In the genomic region with DNA sequence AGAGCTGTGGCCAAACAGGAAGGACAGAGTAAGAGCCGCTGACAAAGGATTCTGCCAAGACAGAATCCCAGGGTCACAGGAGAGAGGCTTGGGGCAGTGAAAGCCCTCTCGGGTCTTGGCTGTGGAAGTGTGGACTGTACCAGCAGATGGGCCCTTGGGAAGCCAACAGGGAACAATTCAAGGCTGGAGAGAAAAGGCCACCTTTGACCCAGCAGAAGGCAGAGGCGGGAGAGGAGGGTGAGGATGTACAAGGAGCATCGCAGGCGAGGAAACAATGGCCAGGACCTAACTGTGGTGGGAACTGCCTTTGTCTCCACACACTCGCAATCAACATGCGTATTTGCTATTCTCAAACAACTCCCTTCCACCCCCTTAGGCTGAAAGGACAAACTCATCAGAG, we compare ENCODE assay signal across 14 cellular contexts. TPM values are rescaled to one million over a fixed set of nuclear protein-coding genes. Genes with fewer than 3 reads are reported as not detected.
DNase-seq lines count a peak whose midpoint lies in the region; ATAC-seq, FAIRE-seq and TF ChIP-seq lines count a peak whose summit lies in the region.
"Had no signal": no experiment of that assay in that cellular context is flagged by ENCODE, and none has a peak within 500 bp of the region (broad histone marks: within the 10 kb centered on the region; RNA-seq: fewer than 3 reads in every experiment).

No MANE protein-coding gene starts in this region.

- DNase-seq in Calu3 (no peak), PC-3 (no peak), H1 (ENCODE audit: low read depth in 1 of 2, low spot score in 2 of 2) (no peak), neural progenitor cell (ENCODE audit: low spot score) (no peak), HuH-7 (ENCODE audit: low spot score) (no peak), GDM1 (lab: John Stamatoyannopoulos, UW) (no peak)
- DNase-seq: HCEC 1CT, islet precursor cell had no signal

- H4K20me1 ChIP-seq in PC-3 (ENCODE audit: low read length) (no peaks in the 10 kb centered on the region), H1 (replicated peaks in 1 of 2; ENCODE audit: control insufficient read depth in 1 of 2, insufficient read depth in 2 of 2, low read length in 2 of 2) (peaks cover 18 to 28% of the 10 kb centered on the region in 2 experiments), neural progenitor cell (ENCODE audit: low read depth) (peaks cover 43% of the 10 kb centered on the region)

- H3K9ac ChIP-seq in PC-3 (ENCODE audit: low read length), result no peak overlapping the region
- H3K9ac ChIP-seq in H1 (replicated peaks in 1 of 4; ENCODE audit: extremely low read depth in 1 of 4, low read depth in 3 of 4, low read length in 3 of 4), result peak overlapping the region in 1 of 4 experiments; percentile 10; a peak in 1 of 7 replicates
- no peak overlapping the region for H3K9ac ChIP-seq in neural progenitor cell

- no peak overlapping the region for H3K18ac ChIP-seq in H1 (ENCODE audit: extremely low read depth, low read length)

- H3K4me2 ChIP-seq in PC-3 (ENCODE audit: low read length) (no peak overlapping the region), H1 (ENCODE audit: insufficient read depth in 1 of 2, low read depth in 2 of 2, low read length in 2 of 2) (no peak overlapping the region), neural progenitor cell (no peak overlapping the region)

- no peak overlapping the region for H2BK20ac ChIP-seq in H1 (ENCODE audit: low read length)

- H3K56ac ChIP-seq in H1 (replicated peaks; ENCODE audit: insufficient read length, low read depth, low read length), result no peak overlapping the region

- peaks cover 28% of the 10 kb centered on the region for H3K4me1 ChIP-seq in PC-3 (ENCODE audit: insufficient read depth, low read length)
- peaks cover 0 to 22% (median 8%) of the 10 kb centered on the region in 4 experiments; a peak in 6 of 7 replicates for H3K4me1 ChIP-seq in H1 (replicated peaks in 1 of 4; ENCODE audit: control insufficient read depth in 3 of 4, insufficient read depth in 4 of 4, low read length in 3 of 4)
- no peaks in the 10 kb centered on the region for H3K4me1 ChIP-seq in neural progenitor cell

- CTCF ChIA-PET in Calu3 (lab: Charles Lee), result no interaction called here
- CTCF ChIA-PET in PC-3 (lab: Charles Lee), result interaction anchor here (0.6 kb wide), 1 partner anchor 155 kb away, joined by 3 read pairs; no protein-coding TSS in a partner anchor
- CTCF ChIA-PET in H1 (lab: Charles Lee; ENCODE audit: partially characterized antibody), result interaction anchor here (0.6 to 8.8 kb wide), 6 partner anchors 14 to 52 kb away, joined by 3 to 90 read pairs (median 4); partner anchors contain the start of gene CARHSP1

- H3K27ac Mint-ChIP-seq in Calu3 (ENCODE audit: unreplicated experiment) (peak overlapping the region; percentile 65), neural progenitor cell (no peak overlapping the region)
- H3K27ac Mint-ChIP-seq: stimulated activated memory B cell treated with anti-CD40 and anti-IgM and Interleukin-4, amounts not matched to agents 10 μg/mL and 1 μg/mL and 100 μg/mL, for 72 hours had no signal

- H3K9me2 ChIP-seq in PC-3 (replicated peaks; ENCODE audit: low read length), result no peaks in the 10 kb centered on the region

- no peak for ATAC-seq in PC-3
- ATAC-seq in HG03039 (IDR thresholded peaks at IDR 0.05; ENCODE audit: unreplicated experiment), result no peak
- ATAC-seq in GM21825 (IDR thresholded peaks at IDR 0.05; ENCODE audit: unreplicated experiment), result no peak
- ATAC-seq: stimulated activated memory B cell treated with anti-CD40 and anti-IgM and Interleukin-4, amounts not matched to agents 10 μg/mL and 1 μg/mL and 100 μg/mL, for 72 hours had no signal

- 86% methylated on average over 7 of the region's 7 CpGs; no CpG with 5 or more reads in 1 of the 2 experiments for WGBS in H1 (ENCODE audit: extremely low coverage in 1 of 2, insufficient coverage in 1 of 2, insufficient read length in 1 of 2, insufficient replicate concordance in 2 of 2, low coverage in 1 of 2, low lambda C conversion rate in 2 of 2, missing lambda C conversion rate in 1 of 2), 2 experiments

- H3K23ac ChIP-seq in H1 (ENCODE audit: insufficient read length), result no peak overlapping the region

- no peak overlapping the region for H2BK12ac ChIP-seq in H1 (ENCODE audit: low read depth, low read length)

- H3K27me3 ChIP-seq in PC-3 (ENCODE audit: low read length), result no peaks in the 10 kb centered on the region
- no peaks in the 10 kb centered on the region for H3K27me3 ChIP-seq in H1 (replicated peaks in 1 of 4; ENCODE audit: control insufficient read depth in 3 of 4, extremely low read depth in 1 of 4, insufficient read depth in 3 of 4, low read length in 3 of 4)
- H3K27me3 ChIP-seq in neural progenitor cell, result no peaks in the 10 kb centered on the region

- H3K36me3 Mint-ChIP-seq in Calu3 (ENCODE audit: insufficient read depth, unreplicated experiment) (peaks cover 87% of the 10 kb centered on the region), neural progenitor cell (peaks cover 38% of the 10 kb centered on the region)

- H4K91ac ChIP-seq in H1 (replicated peaks; ENCODE audit: insufficient read length, low read length), result no peak overlapping the region

- peaks cover 7% of the 10 kb centered on the region for H3K79me1 ChIP-seq in H1 (ENCODE audit: low read depth, low read length)

- H3F3A ChIP-seq in PC-3 (ENCODE audit: low read length, unreplicated experiment) (peaks cover 5% of the 10 kb centered on the region), neural progenitor cell (ENCODE audit: low read depth) (peaks cover 19% of the 10 kb centered on the region)

- no peak overlapping the region for H2BK120ac ChIP-seq in H1 (replicated peaks; ENCODE audit: low read depth, low read length)

- no TSS peak for BruUV-seq in Calu3 (replicated peaks; lab: Mats Ljungman, UMichigan)
- BruUV-seq in PC-3 (replicated peaks; lab: Mats Ljungman, UMichigan), result TSS peak; percentile 2

- POLR2A ChIA-PET in PC-3 (lab: Charles Lee; ENCODE audit: unreplicated experiment), result no interaction called here
- POLR2A ChIA-PET in H1 (lab: Charles Lee; ENCODE audit: partially characterized antibody), result interaction anchor here (1.4 to 24.4 kb wide), 4 partner anchors 15 to 37 kb away, joined by 3 to 456 read pairs (median 9); partner anchors contain the start of genes CARHSP1 and LITAFD

- no peak overlapping the region for H2AK5ac ChIP-seq in H1 (ENCODE audit: low read depth, low read length)

- H3K23me2 ChIP-seq in H1 (ENCODE audit: low read depth, low read length), result no peaks in the 10 kb centered on the region

- no peak overlapping the region for H2BK15ac ChIP-seq in H1 (ENCODE audit: low read length)

- intact Hi-C loops in Calu3 (cut with micrococcal nuclease; ENCODE audit: unreplicated experiment) (no loop called here), PC-3 (cut with micrococcal nuclease) (no loop called here)

- H3K27me3 Mint-ChIP-seq in Calu3 (ENCODE audit: unreplicated experiment), result no peaks in the 10 kb centered on the region
- peaks cover 8% of the 10 kb centered on the region for H3K27me3 Mint-ChIP-seq in neural progenitor cell (ENCODE audit: insufficient read depth, low read depth)
- H3K27me3 Mint-ChIP-seq: stimulated activated memory B cell treated with anti-CD40 and anti-IgM and Interleukin-4, amounts not matched to agents 10 μg/mL and 1 μg/mL and 100 μg/mL, for 72 hours had no signal

- no peak for TF ChIP-seq RAD21 in H1 (IDR thresholded peaks at IDR 0.05 in 1 of 2, conservative IDR thresholded peaks at IDR 0.05 in 1 of 2; ENCODE audit: low read depth in 2 of 2, low read length in 2 of 2)

- H3K9me3 ChIP-seq in PC-3 (ENCODE audit: low read length) (no peaks in the 10 kb centered on the region), H1 (ENCODE audit: insufficient read depth in 2 of 2, low read depth in 1 of 2, low read length in 1 of 2) (no peaks in the 10 kb centered on the region), neural progenitor cell (ENCODE audit: low read depth) (no peaks in the 10 kb centered on the region)

- no peak overlapping the region for H3K14ac ChIP-seq in H1 (ENCODE audit: insufficient read length)

- no peak overlapping the region for H4K5ac ChIP-seq in H1 (ENCODE audit: insufficient read length, low read depth, low read length)

- no peak for TF ChIP-seq CTCF in Calu3 (IDR thresholded peaks at IDR 0.05; ENCODE audit: unreplicated experiment)
- no peak for TF ChIP-seq CTCF in PC-3 (conservative IDR thresholded peaks at IDR 0.05; ENCODE audit: low read depth, low read length)
- no peak for TF ChIP-seq CTCF in H1 (IDR thresholded peaks at IDR 0.05; ENCODE audit: control extremely low read depth in 1 of 3, insufficient read depth in 1 of 3, low read depth in 1 of 3, low read length in 3 of 3)
- no peak for TF ChIP-seq CTCF in neural progenitor cell (IDR thresholded peaks at IDR 0.05)

- TF ChIP-seq POLR2A in H1 (IDR thresholded peaks at IDR 0.05; ENCODE audit: control extremely low read depth in 1 of 2, low read depth in 2 of 2, low read length in 2 of 2), result peak in 1 of 2 experiments; percentile 9; a peak in 1 of 3 replicates

- no peak overlapping the region for H3K4me3 Mint-ChIP-seq in Calu3 (ENCODE audit: low read depth, unreplicated experiment)
- H3K4me3 Mint-ChIP-seq in neural progenitor cell, result no peak overlapping the region
- H3K4me3 Mint-ChIP-seq: stimulated activated memory B cell treated with anti-CD40 and anti-IgM and Interleukin-4, amounts not matched to agents 10 μg/mL and 1 μg/mL and 100 μg/mL, for 72 hours had no signal

- no peak overlapping the region for H2AFZ ChIP-seq in PC-3 (ENCODE audit: low read length)
- H2AFZ ChIP-seq in H1 (ENCODE audit: low read length), result no peak overlapping the region
- no peak overlapping the region for H2AFZ ChIP-seq in neural progenitor cell (replicated peaks)

- H3K4me3 ChIP-seq in PC-3 (ENCODE audit: low read length) (no peak overlapping the region), H1 (ENCODE audit: extremely low read depth in 1 of 4, insufficient read depth in 2 of 4, low read depth in 3 of 4, low read length in 4 of 4) (no peak overlapping the region), neural progenitor cell (no peak overlapping the region)

- H4K8ac ChIP-seq in H1 (ENCODE audit: extremely low read depth, insufficient read depth, low read length), result no peak overlapping the region

- FAIRE-seq in H1 (lab: Jason Lieb, UNC), result no peak
- FAIRE-seq: D721Med, RCC 7860 had no signal

- H3K27ac ChIP-seq in PC-3 (ENCODE audit: low read length) (no peak overlapping the region), H1 (ENCODE audit: low read depth, low read length) (no peak overlapping the region), neural progenitor cell (peak overlapping the region; percentile 70)

- H3K79me2 ChIP-seq in PC-3 (ENCODE audit: low read length), result no peaks in the 10 kb centered on the region
- peaks cover 0 to 5% of the 10 kb centered on the region in 2 experiments; a peak in 1 of 4 replicates for H3K79me2 ChIP-seq in H1 (ENCODE audit: control insufficient read depth in 1 of 2, insufficient read depth in 2 of 2, low read length in 2 of 2)
- peaks cover 4% of the 10 kb centered on the region for H3K79me2 ChIP-seq in neural progenitor cell (ENCODE audit: low read depth)

- no peaks in the 10 kb centered on the region for H3K9me3 Mint-ChIP-seq in Calu3 (ENCODE audit: low read depth, unreplicated experiment)
- no peaks in the 10 kb centered on the region for H3K9me3 Mint-ChIP-seq in neural progenitor cell
- H3K9me3 Mint-ChIP-seq: stimulated activated memory B cell treated with anti-CD40 and anti-IgM and Interleukin-4, amounts not matched to agents 10 μg/mL and 1 μg/mL and 100 μg/mL, for 72 hours had no signal

- H3K36me3 ChIP-seq in PC-3 (ENCODE audit: low read depth, low read length) (peaks cover 12% of the 10 kb centered on the region; the same call in 1 of the 2 replicates), H1 (ENCODE audit: control insufficient read depth in 2 of 4, insufficient read depth in 4 of 4, low read length in 3 of 4) (peaks cover 30 to 91% (median 40%) of the 10 kb centered on the region in 4 experiments), neural progenitor cell (no peaks in the 10 kb centered on the region)

- H2BK5ac ChIP-seq in H1 (ENCODE audit: low read depth, low read length), result 0 out of 2 replicates have a peak overlapping the region, but pooled peaks have one; percentile 26

- H3K4ac ChIP-seq in H1 (replicated peaks; ENCODE audit: insufficient read length, low read depth, low read length), result no peak overlapping the region

- H3K4me1 Mint-ChIP-seq in Calu3 (ENCODE audit: low read depth, unreplicated experiment) (peaks cover 9% of the 10 kb centered on the region), neural progenitor cell (peaks cover 16% of the 10 kb centered on the region)

- TF ChIP-seq EP300 in H1 (IDR thresholded peaks at IDR 0.05; ENCODE audit: borderline replicate concordance in 1 of 2, low read depth in 2 of 2, low read length in 2 of 2), result no peak

RNA-seq across cellular contexts. Expression of gene CARHSP1, which starts 15.7 kb away (rescaled TPM):
- total RNA-seq in Calu3 (2022), result 89.2 and 104 TPM in 2 replicates
- 138 and 142 TPM in 2 replicates for total RNA-seq in PC-3 (2014; rRNA removed)
- total RNA-seq in H1 (2021; fragmentation: NEBNext Ultra II Directional; extraction: Animal tissue kit (Norgen Biotek cat#: 25700)), result 300 and 326 TPM in 2 replicates
- 292 and 364 TPM in 2 replicates for polyA plus RNA-seq in H1 (2011; rRNA removed)
- 283 TPM for polyA plus RNA-seq in H1 (2011; cell fraction: cytosol; rRNA removed)
- 318 TPM for polyA plus RNA-seq in H1 (2011; cell fraction: nucleus; rRNA removed)
- polyA plus RNA-seq in H1 (2012, experiment 1 of 2), result 259 to 418 TPM (median 380 TPM) in 4 replicates
- 407 TPM for polyA plus RNA-seq in H1 (2012, experiment 2 of 2)
- polyA plus RNA-seq in H1 (2013, experiment 1 of 2), result 117 TPM
- polyA plus RNA-seq in H1 (2013, experiment 2 of 2), result 115 TPM
- 252 and 270 TPM in 2 replicates for polyA minus RNA-seq in H1 (2011; rRNA and poly(A)+ RNA removed)
- polyA minus RNA-seq in H1 (2011; cell fraction: cytosol; rRNA and poly(A)+ RNA removed), result 191 TPM
- 137 TPM for polyA minus RNA-seq in H1 (2011; cell fraction: nucleus; rRNA and poly(A)+ RNA removed)
- 115 and 269 TPM in 2 replicates for total RNA-seq in neural progenitor cell (ENCODE audit: low replicate concordance)

RNA-seq across cellular contexts. Expression of gene LITAFD, which starts 29.0 kb away (rescaled TPM):
- not detected in 2 replicates for total RNA-seq in Calu3 (2022)
- not detected in 2 replicates for total RNA-seq in PC-3 (2014; rRNA removed)
- total RNA-seq in H1 (2021; fragmentation: NEBNext Ultra II Directional; extraction: Animal tissue kit (Norgen Biotek cat#: 25700)), result not detected in 2 replicates
- not detected in 2 replicates for polyA plus RNA-seq in H1 (2011; rRNA removed)
- polyA plus RNA-seq in H1 (2011; cell fraction: cytosol; rRNA removed), result not detected
- polyA plus RNA-seq in H1 (2011; cell fraction: nucleus; rRNA removed), result not detected
- polyA plus RNA-seq in H1 (2012, experiment 1 of 2), result not detected in 4 replicates
- not detected for polyA plus RNA-seq in H1 (2012, experiment 2 of 2)
- not detected for polyA plus RNA-seq in H1 (2013, experiment 1 of 2)
- polyA plus RNA-seq in H1 (2013, experiment 2 of 2), result not detected
- not detected in 2 replicates for polyA minus RNA-seq in H1 (2011; rRNA and poly(A)+ RNA removed)
- not detected for polyA minus RNA-seq in H1 (2011; cell fraction: cytosol; rRNA and poly(A)+ RNA removed)
- polyA minus RNA-seq in H1 (2011; cell fraction: nucleus; rRNA and poly(A)+ RNA removed), result not detected
- not detected in 2 replicates for total RNA-seq in neural progenitor cell (ENCODE audit: low replicate concordance)
- total RNA-seq: cerebellum had no signal

RNA-seq across cellular contexts. Expression of gene PMM2, which starts 55.5 kb away (rescaled TPM):
- total RNA-seq in Calu3 (2022) (88.3 and 92.8 TPM in 2 replicates), PC-3 (2014; rRNA removed) (28.4 and 35.2 TPM in 2 replicates), neural progenitor cell (ENCODE audit: low replicate concordance) (12.5 and 22.2 TPM in 2 replicates)
- total RNA-seq in H1 (2021; fragmentation: NEBNext Ultra II Directional; extraction: Animal tissue kit (Norgen Biotek cat#: 25700)), result 47.0 and 49.4 TPM in 2 replicates
- polyA plus RNA-seq in H1 (2011; rRNA removed), result 26.2 and 40.0 TPM in 2 replicates
- 30.8 TPM for polyA plus RNA-seq in H1 (2011; cell fraction: cytosol; rRNA removed)
- polyA plus RNA-seq in H1 (2011; cell fraction: nucleus; rRNA removed), result 27.0 TPM
- 37.0 to 41.9 TPM (median 40.4 TPM) in 4 replicates for polyA plus RNA-seq in H1 (2012, experiment 1 of 2)
- polyA plus RNA-seq in H1 (2012, experiment 2 of 2), result 33.6 TPM
- 47.0 TPM for polyA plus RNA-seq in H1 (2013, experiment 1 of 2)
- polyA plus RNA-seq in H1 (2013, experiment 2 of 2), result 45.2 TPM
- 15.1 TPM in 2 replicates for polyA minus RNA-seq in H1 (2011; rRNA and poly(A)+ RNA removed)
- polyA minus RNA-seq in H1 (2011; cell fraction: cytosol; rRNA and poly(A)+ RNA removed), result 23.6 TPM
- 22.8 TPM for polyA minus RNA-seq in H1 (2011; cell fraction: nucleus; rRNA and poly(A)+ RNA removed)

RNA-seq across cellular contexts. Expression of gene TMEM186, which starts 55.7 kb away (rescaled TPM):
- total RNA-seq in Calu3 (2022), result 20.9 and 23.6 TPM in 2 replicates
- 5.8 and 7.4 TPM in 2 replicates for total RNA-seq in PC-3 (2014; rRNA removed)
- 13.1 and 14.3 TPM in 2 replicates for total RNA-seq in H1 (2021; fragmentation: NEBNext Ultra II Directional; extraction: Animal tissue kit (Norgen Biotek cat#: 25700))
- polyA plus RNA-seq in H1 (2011; rRNA removed), result 10.5 and 13.1 TPM in 2 replicates
- 14.6 TPM for polyA plus RNA-seq in H1 (2011; cell fraction: cytosol; rRNA removed)
- polyA plus RNA-seq in H1 (2011; cell fraction: nucleus; rRNA removed), result 9.6 TPM
- polyA plus RNA-seq in H1 (2012, experiment 1 of 2), result 17.3 to 18.4 TPM (median 17.8 TPM) in 4 replicates
- polyA plus RNA-seq in H1 (2012, experiment 2 of 2), result 6.8 TPM
- polyA plus RNA-seq in H1 (2013, experiment 1 of 2), result 9.0 TPM
- polyA plus RNA-seq in H1 (2013, experiment 2 of 2), result 9.3 TPM
- 14.3 and 15.0 TPM in 2 replicates for polyA minus RNA-seq in H1 (2011; rRNA and poly(A)+ RNA removed)
- 6.2 TPM for polyA minus RNA-seq in H1 (2011; cell fraction: cytosol; rRNA and poly(A)+ RNA removed)
- 7.2 TPM for polyA minus RNA-seq in H1 (2011; cell fraction: nucleus; rRNA and poly(A)+ RNA removed)
- 6.4 and 9.9 TPM in 2 replicates for total RNA-seq in neural progenitor cell (ENCODE audit: low replicate concordance)
